ENCODE assay signal across 11 cellular contexts in the genomic region with DNA sequence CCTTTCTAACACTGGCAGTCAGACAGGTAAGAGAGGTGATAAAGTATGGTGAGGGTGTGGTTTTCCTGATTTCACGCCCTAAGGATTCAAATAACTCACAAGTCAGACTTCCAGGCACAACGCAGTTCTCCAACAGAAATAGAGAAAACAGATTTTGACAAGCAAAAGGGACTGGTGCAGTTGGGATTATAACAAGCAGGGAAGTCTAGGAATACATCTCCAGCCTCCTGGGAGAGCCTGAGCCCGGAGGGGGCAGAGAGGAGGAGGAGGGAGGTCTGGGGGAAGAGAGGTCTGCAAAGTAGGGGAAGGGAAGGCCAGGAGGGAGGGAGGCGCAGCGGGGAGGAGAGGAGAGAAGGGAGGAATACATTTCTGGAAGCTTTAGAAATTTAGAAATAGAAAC. TPM values are rescaled to one million over a fixed set of nuclear protein-coding genes. Genes with fewer than 3 reads are reported as not detected.
A peak's percentile ranks its signal among the peaks of the same experiment; 100 is the strongest.
DNase-seq lines count a peak whose midpoint lies in the region; ATAC-seq, FAIRE-seq and TF ChIP-seq lines count a peak whose summit lies in the region.
"Had no signal": no experiment of that assay in that cellular context is flagged by ENCODE, and none has a peak within 500 bp of the region (broad histone marks: within the 10 kb centered on the region; RNA-seq: fewer than 3 reads in every experiment).

No MANE protein-coding gene starts in this region.

- H3K27ac Mint-ChIP-seq in brain, result peak overlapping the region in 4 of 5 experiments; percentile 85 to 95 (median 90)
- H3K27ac Mint-ChIP-seq in glutamatergic neuron (ENCODE audit: unreplicated experiment), result no peak overlapping the region

- CTCF ChIA-PET in A549 (lab: Yijun Ruan, JAX), result interaction anchor here (2.4 kb wide), 1 partner anchor 22 kb away, joined by 9 read pairs; no protein-coding TSS in a partner anchor

- peak overlapping the region; percentile 70 for H3K4me2 ChIP-seq in A549

- WGBS in A549 (ENCODE audit: missing lambda C conversion rate), result 68% methylated on average over 5 of the region's 5 CpGs

- peak overlapping the region in 1 of 2 experiments; percentile 84; a peak in 2 of 6 replicates for H3K27ac ChIP-seq in A549

- TF ChIP-seq CTCF in A549 (IDR thresholded peaks at IDR 0.05) (no peak), HFF-Myc (IDR thresholded peaks at IDR 0.05; ENCODE audit: low read depth, low read length, missing control alignments) (no peak), brain (conservative IDR thresholded peaks at IDR 0.05) (no peak), mucosa of descending colon (IDR thresholded peaks at IDR 0.05) (no peak), glutamatergic neuron (IDR thresholded peaks at IDR 0.05; ENCODE audit: partially characterized antibody, unreplicated experiment) (no peak)

- ATAC-seq in A549, result no peak
- peak; percentile 55 for ATAC-seq in mucosa of descending colon

- intact Hi-C loops in mucosa of descending colon (cut with DNase I, micrococcal nuclease), result no loop called here

- no peak for TF ChIP-seq POLR2A in A549 (IDR thresholded peaks at IDR 0.05; ENCODE audit: low read length)

- TF ChIP-seq EP300 in A549 (IDR thresholded peaks at IDR 0.05), result no peak

- no peaks in the 10 kb centered on the region for H3K36me3 ChIP-seq in mucosa of descending colon (ENCODE audit: low read depth)

- FAIRE-seq in A549 (lab: Jason Lieb, UNC), result no peak
- FAIRE-seq: endothelial cell of umbilical vein had no signal

- H3K4me1 Mint-ChIP-seq in brain, result peaks cover 32% of the 10 kb centered on the region
- peaks cover 15% of the 10 kb centered on the region for H3K4me1 Mint-ChIP-seq in glutamatergic neuron (ENCODE audit: low read depth, unreplicated experiment)

- H3K4me3 ChIP-seq in A549 (no peak overlapping the region), HFF-Myc (replicated peaks; ENCODE audit: low read depth, low read length) (peak overlapping the region; percentile 73), mucosa of descending colon (no peak overlapping the region)

- POLR2A ChIA-PET in A549 (lab: Yijun Ruan, JAX), result no interaction called here

- no peak for TF ChIP-seq RAD21 in A549 (conservative IDR thresholded peaks at IDR 0.05 in 1 of 2, IDR thresholded peaks at IDR 0.05 in 1 of 2)

- H3K4me1 ChIP-seq in A549 (peaks cover 39% of the 10 kb centered on the region), mucosa of descending colon (ENCODE audit: low read depth) (peaks cover 30% of the 10 kb centered on the region)

- peaks cover 5% of the 10 kb centered on the region for H3K27me3 Mint-ChIP-seq in brain
- peaks cover 15% of the 10 kb centered on the region for H3K27me3 Mint-ChIP-seq in glutamatergic neuron (ENCODE audit: unreplicated experiment)

- H3K36me3 Mint-ChIP-seq in brain (peaks cover 21% of the 10 kb centered on the region), glutamatergic neuron (ENCODE audit: unreplicated experiment) (no peaks in the 10 kb centered on the region)

- DNase-seq in A549 (ENCODE audit: low read depth in 1 of 2, low spot score in 1 of 2) (no peak), HFF-Myc (ENCODE audit: extremely low read depth, low read depth) (no peak), mucosa of descending colon (peak in 1 of 3 donors; percentile 56), glutamatergic neuron (no peak), NCI-H226 (no peak)
- no peak for DNase-seq in NK-92 treated with Interleukin-12 subunit alpha and Interleukin-12 subunit beta, amount 100 ng/mL, for 24 hours (lab: John Stamatoyannopoulos, UW)
- DNase-seq in stimulated activated naive CD4-positive, alpha-beta T cell treated with Interleukin-2 at 50 U/mL for 16 hours (lab: John Stamatoyannopoulos, UW), result no peak
- DNase-seq: stimulated activated CD4-positive, alpha-beta T cell treated with anti-CD3 and anti-CD28 coated beads, Interleukin-4, amount 100 ng/mL, for 24 hours; T-helper 1 cell had no signal

- H3K9me3 Mint-ChIP-seq in brain (peaks cover 0 to 10% (median 0%) of the 10 kb centered on the region in 5 experiments), glutamatergic neuron (ENCODE audit: unreplicated experiment) (peaks cover 6% of the 10 kb centered on the region)

- no peaks in the 10 kb centered on the region for H3K9me3 ChIP-seq in A549
- H3K9me3 ChIP-seq in mucosa of descending colon, result no peaks in the 10 kb centered on the region

- H3K4me3 Mint-ChIP-seq in brain (peak overlapping the region; percentile 87 to 92 (median 90)), glutamatergic neuron (ENCODE audit: unreplicated experiment) (no peak overlapping the region)

TF ChIP-seq in A549, 52 proteins besides CTCF, POLR2A, EP300 and RAD21:
- TF ChIP-seq EHF (CRISPR knock-in tag; IDR thresholded peaks at IDR 0.05), result no peak
- no peak for TF ChIP-seq SREBF2 (IDR thresholded peaks at IDR 0.05)
- TF ChIP-seq, protein P1, sequence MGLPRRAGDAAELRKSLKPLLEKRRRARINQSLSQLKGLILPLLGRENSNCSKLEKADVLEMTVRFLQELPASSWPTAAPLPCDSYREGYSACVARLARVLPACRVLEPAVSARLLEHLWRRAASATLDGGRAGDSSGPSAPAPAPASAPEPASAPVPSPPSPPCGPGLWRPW (IDR thresholded peaks at IDR 0.05), result no peak
- no peak for TF ChIP-seq ZNF302 (CRISPR knock-in tag; IDR thresholded peaks at IDR 0.05)

RNA-seq across cellular contexts. Expression of gene CMBL, which starts 1.6 kb away (rescaled TPM):
- polyA plus RNA-seq in A549 (2011; rRNA removed) (23.5 and 23.6 TPM in 2 replicates), A549 (2017; fragmentation: RNase III; extraction: RNeasy Plus Mini Kit Qiagen cat#74134 plus additional on column Dnase treatment) (32.6 to 35.7 TPM (median 33.8 TPM) in 3 replicates), brain (ENCODE audit: insufficient read depth, low read depth, low replicate concordance) (86.0 TPM)
- polyA plus RNA-seq in A549 (2012; cell fraction: cytosol; rRNA removed), result 24.9 and 33.1 TPM in 2 replicates
- 21.0 and 22.2 TPM in 2 replicates for polyA plus RNA-seq in A549 (2012; cell fraction: nucleus; rRNA removed)
- 20.4 and 21.6 TPM in 2 replicates for polyA minus RNA-seq in A549 (2011; rRNA and poly(A)+ RNA removed)
- total RNA-seq in mucosa of descending colon (100 to 1,000 TPM in 1 of 3 donors, 10 to 100 TPM in 2; 81.4 to 210 (median 97.9) TPM), glutamatergic neuron (ENCODE audit: unreplicated experiment) (2.2 TPM)

RNA-seq across cellular contexts. Expression of gene MARCHF6, which starts 47.4 kb away (rescaled TPM):
- polyA plus RNA-seq in A549 (2011; rRNA removed) (104 and 119 TPM in 2 replicates), A549 (2017; fragmentation: RNase III; extraction: RNeasy Plus Mini Kit Qiagen cat#74134 plus additional on column Dnase treatment) (47.5 to 50.4 TPM (median 48.7 TPM) in 3 replicates), brain (ENCODE audit: insufficient read depth, low read depth, low replicate concordance) (160 TPM)
- polyA plus RNA-seq in A549 (2012; cell fraction: cytosol; rRNA removed), result 26.3 and 32.0 TPM in 2 replicates
- polyA plus RNA-seq in A549 (2012; cell fraction: nucleus; rRNA removed), result 68.6 and 128 TPM in 2 replicates
- polyA minus RNA-seq in A549 (2011; rRNA and poly(A)+ RNA removed), result 263 and 267 TPM in 2 replicates
- total RNA-seq in mucosa of descending colon (100 to 1,000 TPM; 141 to 205 (median 165) TPM), glutamatergic neuron (ENCODE audit: unreplicated experiment) (245 TPM)

RNA-seq across cellular contexts. Expression of gene CCT5, which starts 56.0 kb away (rescaled TPM):
- polyA plus RNA-seq in A549 (2011; rRNA removed) (569 and 730 TPM in 2 replicates), A549 (2017; fragmentation: RNase III; extraction: RNeasy Plus Mini Kit Qiagen cat#74134 plus additional on column Dnase treatment) (809 to 979 TPM (median 858 TPM) in 3 replicates), brain (ENCODE audit: insufficient read depth, low read depth, low replicate concordance) (433 TPM)
- polyA plus RNA-seq in A549 (2012; cell fraction: cytosol; rRNA removed), result 495 and 537 TPM in 2 replicates
- polyA plus RNA-seq in A549 (2012; cell fraction: nucleus; rRNA removed), result 371 and 544 TPM in 2 replicates
- 773 and 905 TPM in 2 replicates for polyA minus RNA-seq in A549 (2011; rRNA and poly(A)+ RNA removed)
- total RNA-seq in mucosa of descending colon (100 to 1,000 TPM; 120 to 155 (median 122) TPM), glutamatergic neuron (ENCODE audit: unreplicated experiment) (284 TPM)

RNA-seq across cellular contexts. Expression of gene ATPSCKMT, which starts 56.4 kb away (rescaled TPM):
- 27.6 and 34.1 TPM in 2 replicates for polyA plus RNA-seq in A549 (2011; rRNA removed)
- 11.2 and 11.5 TPM in 2 replicates for polyA plus RNA-seq in A549 (2012; cell fraction: cytosol; rRNA removed)
- 6.5 and 16.0 TPM in 2 replicates for polyA plus RNA-seq in A549 (2012; cell fraction: nucleus; rRNA removed)
- polyA plus RNA-seq in A549 (2017; fragmentation: RNase III; extraction: RNeasy Plus Mini Kit Qiagen cat#74134 plus additional on column Dnase treatment), result 24.5 to 27.4 TPM (median 26.3 TPM) in 3 replicates
- 21.8 and 33.1 TPM in 2 replicates for polyA minus RNA-seq in A549 (2011; rRNA and poly(A)+ RNA removed)
- 12.0 TPM for polyA plus RNA-seq in brain (ENCODE audit: insufficient read depth, low read depth, low replicate concordance)
- total RNA-seq in mucosa of descending colon, result 10 to 100 TPM; 15.9 to 19.3 (median 16.3) TPM
- total RNA-seq in glutamatergic neuron (ENCODE audit: unreplicated experiment), result 17.8 TPM

Comparison
In these comparisons a context has a peak if more than half of its experiments do, and no peak if none do; other contexts are left out.
1. RNA of gene CMBL, which starts 1.6 kb away (total RNA-seq): 81.4 to 210 TPM in mucosa of descending colon; 2.2 TPM in glutamatergic neuron (single experiment); every median in the first group is over 10 times any median in the second.